20 cellular contexts compared by ENCODE assay signal in the genomic region with DNA sequence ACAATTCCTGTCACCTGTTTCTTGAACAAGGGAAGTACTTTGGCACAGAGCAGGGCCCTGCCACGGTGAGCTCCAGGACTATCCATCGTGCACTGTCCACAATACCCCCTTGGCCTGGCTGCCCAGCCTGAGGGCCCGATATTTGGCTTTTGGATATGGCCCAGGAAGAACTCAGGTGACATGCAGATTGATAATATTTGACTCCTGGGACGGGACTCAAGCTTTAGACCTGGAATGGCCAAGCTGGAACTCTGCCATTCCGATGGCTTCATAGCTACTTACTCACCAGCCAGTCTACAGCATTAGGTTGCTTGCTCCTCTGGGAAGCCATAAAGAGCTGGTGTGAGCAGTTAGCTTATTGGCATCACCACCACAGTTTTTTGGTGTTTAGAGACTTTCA. TPM values are rescaled to one million over a fixed set of nuclear protein-coding genes. Genes with fewer than 3 reads are reported as not detected.
DNase-seq lines count a peak whose midpoint lies in the region; ATAC-seq, FAIRE-seq and TF ChIP-seq lines count a peak whose summit lies in the region.
"Had no signal": no experiment of that assay in that cellular context is flagged by ENCODE, and none has a peak within 500 bp of the region (broad histone marks: within the 10 kb centered on the region; RNA-seq: fewer than 3 reads in every experiment).

No MANE protein-coding gene starts in this region.

- peaks cover 3 to 13% of the 10 kb centered on the region in 2 experiments; a peak in 4 of 5 replicates for H3K27me3 ChIP-seq in K562 (ENCODE audit: control insufficient read depth in 2 of 2, insufficient read depth in 2 of 2, low read length in 2 of 2)
- H3K27me3 ChIP-seq in HepG2 (ENCODE audit: control insufficient read depth in 1 of 2, insufficient read depth in 2 of 2, low read length in 2 of 2), result no peaks in the 10 kb centered on the region
- H3K27me3 ChIP-seq in ovary, result no peaks in the 10 kb centered on the region

- TF ChIP-seq CTCF in LNCaP clone FGC (IDR thresholded peaks at IDR 0.05; ENCODE audit: control insufficient read depth, extremely low read depth, insufficient read depth) (no peak), K562 (IDR thresholded peaks at IDR 0.05 in 2 of 3, conservative IDR thresholded peaks at IDR 0.05 in 1 of 3; ENCODE audit: insufficient read depth in 2 of 3, low read depth in 1 of 3, low read length in 3 of 3) (no peak), HepG2 (CRISPR knock-in tag; IDR thresholded peaks at IDR 0.05) (no peak), ovary (IDR thresholded peaks at IDR 0.05) (no peak)

- POLR2A ChIA-PET in K562 (lab: Yijun Ruan, JAX) (interaction anchor here (0.6 kb wide), 1 partner anchor 163 kb away, joined by 3 read pairs; no protein-coding TSS in a partner anchor), HepG2 (lab: Yijun Ruan, JAX) (no interaction called here)

- H3K79me2 ChIP-seq in K562 (ENCODE audit: control insufficient read depth, insufficient read depth, low read length) (no peaks in the 10 kb centered on the region), HepG2 (ENCODE audit: insufficient read depth, low read length) (no peaks in the 10 kb centered on the region)

- WGBS in K562 (ENCODE audit: insufficient coverage, low coverage, missing lambda C conversion rate), result 0% methylated on average over 5 of the region's 5 CpGs
- WGBS in HepG2 (ENCODE audit: low lambda C conversion rate), result 81% methylated on average over 5 of the region's 5 CpGs
- 87 to 93% (median 91%) methylated on average over 5 of the region's 5 CpGs for WGBS in ovary, 3 donors

- peak; percentile 15 for DNase-seq in ELR (ENCODE audit: low read depth)
- DNase-seq in LNCaP clone FGC (ENCODE audit: low read depth), result peak; percentile 13
- no peak for DNase-seq in K562 (ENCODE audit: extremely low read depth in 1 of 4, low spot score in 3 of 4)
- DNase-seq in HepG2 (ENCODE audit: low spot score), result no peak
- DNase-seq in NCI-H524 treated with DMSO at 0.1 percent for 48 hours (lab: John Stamatoyannopoulos, UW), result no peak
- DNase-seq in DMS153 (lab: John Stamatoyannopoulos, UW), result no peak
- no peak for DNase-seq in ovary
- DNase-seq: COR-L47; HCEC 1CT; KG1; NCI-H1105 treated with DMSO at 0.1 percent for 48 hours; NCI-H1694 treated with DMSO at 0.1 percent for 48 hours; NCI-H2107; NCI-H2227 treated with DMSO at 0.1 percent for 48 hours; NCI-H526 treated with DMSO at 0.1 percent for 48 hours; NK-92 treated with Interleukin-12 subunit alpha and Interleukin-12 subunit beta, amount 100 ng/mL, for 24 hours; Right ventricle myocardium superior; SK-N-SH; T-cell had no signal

- no peak overlapping the region for H2AFZ ChIP-seq in K562 (ENCODE audit: low read depth, low read length)
- H2AFZ ChIP-seq in HepG2 (ENCODE audit: low read length), result no peak overlapping the region

- no peaks in the 10 kb centered on the region for H4K20me1 ChIP-seq in K562 (replicated peaks; ENCODE audit: control insufficient read depth, insufficient read depth, low read length)
- H4K20me1 ChIP-seq in HepG2 (ENCODE audit: insufficient read depth, low read length), result no peaks in the 10 kb centered on the region

- no peak for TF ChIP-seq EP300 in K562 (IDR thresholded peaks at IDR 0.05; ENCODE audit: low read length)
- TF ChIP-seq EP300 in HepG2 (IDR thresholded peaks at IDR 0.05; ENCODE audit: low read depth in 2 of 2, low read length in 2 of 2), result no peak
- no peak for TF ChIP-seq EP300 in HepG2 (CRISPR knock-in tag; IDR thresholded peaks at IDR 0.05; ENCODE audit: borderline replicate concordance)
- TF ChIP-seq EP300 in ovary (IDR thresholded peaks at IDR 0.05), result no peak

- no peak overlapping the region for H3K9ac ChIP-seq in K562 (ENCODE audit: insufficient read depth in 1 of 2, low read depth in 2 of 2, low read length in 2 of 2)
- no peak overlapping the region for H3K9ac ChIP-seq in HepG2 (ENCODE audit: insufficient read depth, low read depth, low read length)
- H3K9ac ChIP-seq: SK-N-SH had no signal

- ATAC-seq in K562 (0 out of 3 replicates have a peak, but pooled peaks have one; percentile 31), HepG2 (peak; percentile 48; the same call in 2 of the 3 replicates), GM19455 (IDR thresholded peaks at IDR 0.05; ENCODE audit: unreplicated experiment) (no peak)
- ATAC-seq: T-cell had no signal

- H3K4me2 ChIP-seq in K562 (ENCODE audit: insufficient read depth, low read length) (no peak overlapping the region), HepG2 (ENCODE audit: low read depth, low read length) (no peak overlapping the region)
- H3K4me2 ChIP-seq: SK-N-SH had no signal

- H3K9me3 ChIP-seq in K562 (replicated peaks; ENCODE audit: control insufficient read depth, insufficient read depth, low read depth, low read length), result no peaks in the 10 kb centered on the region
- H3K9me3 ChIP-seq in HepG2 (ENCODE audit: low read length), result no peaks in the 10 kb centered on the region
- no peaks in the 10 kb centered on the region for H3K9me3 ChIP-seq in ovary
- H3K9me3 ChIP-seq: SK-N-SH had no signal

- H3K27ac ChIP-seq in K562 (ENCODE audit: extremely low read depth, low read depth, low read length) (no peak overlapping the region), HepG2 (ENCODE audit: extremely low read length, insufficient read depth, low read length) (no peak overlapping the region), ovary (no peak overlapping the region)

- no peaks in the 10 kb centered on the region for H3K36me3 ChIP-seq in K562 (ENCODE audit: control insufficient read depth, insufficient read depth, low read length)
- no peaks in the 10 kb centered on the region for H3K36me3 ChIP-seq in HepG2 (replicated peaks in 1 of 2; ENCODE audit: control insufficient read depth in 1 of 2, insufficient read depth in 2 of 2, low read length in 2 of 2)
- H3K36me3 ChIP-seq in ovary, result no peaks in the 10 kb centered on the region

- FAIRE-seq in K562 (lab: Jason Lieb, UNC) (no peak), HepG2 (lab: Jason Lieb, UNC) (no peak)

- no peak overlapping the region for H3K4me3 ChIP-seq in LNCaP clone FGC (ENCODE audit: low read depth, low read length)
- H3K4me3 ChIP-seq in K562, result no peak overlapping the region
- H3K4me3 ChIP-seq in HepG2 (replicated peaks in 1 of 3; ENCODE audit: insufficient read depth in 1 of 3, low read depth in 2 of 3, low read length in 3 of 3), result no peak overlapping the region
- H3K4me3 ChIP-seq in ovary, result no peak overlapping the region

- TF ChIP-seq POLR2A in K562 (conservative IDR thresholded peaks at IDR 0.05), result no peak
- no peak for TF ChIP-seq POLR2A in HepG2 (IDR thresholded peaks at IDR 0.05; ENCODE audit: insufficient read depth in 1 of 2, low read depth in 2 of 2, low read length in 2 of 2)
- TF ChIP-seq POLR2A in ovary (IDR thresholded peaks at IDR 0.05), result no peak

- BruUV-seq in K562 (replicated peaks; lab: Mats Ljungman, UMichigan), result no TSS peak
- no TSS peak for BruUV-seq in HepG2 (replicated peaks; lab: Mats Ljungman, UMichigan)

- CTCF ChIA-PET in K562 (lab: Yijun Ruan, JAX; ENCODE audit: low intra/inter-chr PET ratio) (no interaction called here), HepG2 (lab: Yijun Ruan, JAX; ENCODE audit: low intra/inter-chr PET ratio, low total read pairs) (no interaction called here)

- H3K9me1 ChIP-seq in K562 (ENCODE audit: control insufficient read depth, insufficient read depth, low read length), result no peaks in the 10 kb centered on the region

- H3K4me1 ChIP-seq in K562 (replicated peaks in 1 of 2; ENCODE audit: control insufficient read depth in 2 of 2, insufficient read depth in 2 of 2, low read length in 2 of 2) (no peaks in the 10 kb centered on the region), HepG2 (ENCODE audit: insufficient read depth, low read length) (peaks cover 7% of the 10 kb centered on the region), ovary (ENCODE audit: insufficient read depth) (no peaks in the 10 kb centered on the region)

- TF ChIP-seq RAD21 in K562 (CRISPR knock-in tag; conservative IDR thresholded peaks at IDR 0.05 in 1 of 2, IDR thresholded peaks at IDR 0.05 in 1 of 2) (no peak), HepG2 (CRISPR knock-in tag; IDR thresholded peaks at IDR 0.05) (no peak)

- intact Hi-C loops in K562 (cut with micrococcal nuclease), result no loop called here
- intact Hi-C loops in HepG2 (cut with micrococcal nuclease; ENCODE audit: unreplicated experiment), result no loop called here
- intact Hi-C loops in ovary (cut with DNase I), result no loop called here

- in situ Hi-C loops in K562 (cut with MboI) (no loop called here), HepG2 (cut with HindIII; ENCODE audit: extremely low pct_ligation_motif_present, low pct_unique_long_range_greater_than_20kb) (no loop called here)

RNA-seq across cellular contexts. Expression of a gene that starts 26.6 kb away (rescaled TPM):
- total RNA-seq in K562 (2011; cell fraction: chromatin; rRNA removed; ENCODE audit: low replicate concordance), result 0.97 and 1.5 TPM in 2 replicates
- under 0.01 and 0.26 TPM in 2 replicates for total RNA-seq in K562 (2011; cell fraction: nucleolus; rRNA removed)
- 0.66 and 1.2 TPM in 2 replicates for total RNA-seq in K562 (2011; cell fraction: nucleoplasm; rRNA removed)
- 0.23 and 0.29 TPM in 2 replicates for total RNA-seq in K562 (2014; rRNA removed)
- total RNA-seq in K562 (2014; rRNA removed; fragmentation: Illumina TruSeq; extraction: Trizol), result 0.11 and 0.41 TPM in 2 replicates
- total RNA-seq in K562 (2015; rRNA removed; fragmentation: Illumina TruSeq; extraction: Trizol), result 0.07 and 0.26 TPM in 2 replicates
- 0.35 and 0.49 TPM in 2 replicates for total RNA-seq in K562 (2021)
- polyA plus RNA-seq in K562 (2011; rRNA removed), result 0.56 and 0.88 TPM in 2 replicates
- 0.54 and 0.62 TPM in 2 replicates for polyA plus RNA-seq in K562 (2011; cell fraction: cytosol; rRNA removed)
- 2.7 and 3.2 TPM in 2 replicates for polyA plus RNA-seq in K562 (2011; cell fraction: nucleus; rRNA removed)
- 0.08 and 0.60 TPM in 2 replicates for polyA plus RNA-seq in K562 (2012)
- polyA plus RNA-seq in K562 (2014; fragmentation: Illumina TruSeq; extraction: Trizol), result 0.25 and 0.71 TPM in 2 replicates
- polyA plus RNA-seq in K562 (2014; fragmentation: Nextera tagmentation; extraction: Ambion mirVana), result under 1 TPM; 0.29 to 0.39 TPM
- 0.07 and 0.92 TPM in 2 replicates for polyA plus RNA-seq in K562 (2014; rRNA removed)
- 0.21 and 0.48 TPM in 2 replicates for polyA minus RNA-seq in K562 (2011; rRNA and poly(A)+ RNA removed)
- polyA minus RNA-seq in K562 (2011; cell fraction: cytosol; rRNA and poly(A)+ RNA removed), result not detected in 2 replicates
- polyA minus RNA-seq in K562 (2011; cell fraction: nucleus; rRNA and poly(A)+ RNA removed), result 0.44 and 0.81 TPM in 2 replicates
- 19.9 and 32.4 TPM in 2 replicates for total RNA-seq in HepG2 (2016; rRNA removed; fragmentation: Illumina TruSeq; extraction: Trizol)
- total RNA-seq in HepG2 (2016; cell fraction: cytosol; rRNA removed; fragmentation: Illumina TruSeq; extraction: Trizol; ENCODE audit: low read depth), result 8.7 and 8.9 TPM in 2 replicates
- total RNA-seq in HepG2 (2016; cell fraction: insoluble cytoplasmic fraction; rRNA removed; fragmentation: Illumina TruSeq; extraction: Trizol), result 21.5 and 29.8 TPM in 2 replicates
- 8.7 and 9.4 TPM in 2 replicates for total RNA-seq in HepG2 (2016; cell fraction: membrane; rRNA removed; fragmentation: Illumina TruSeq; extraction: Trizol)
- total RNA-seq in HepG2 (2016; cell fraction: nucleus; rRNA removed; fragmentation: Illumina TruSeq; extraction: Trizol), result 55.5 and 58.9 TPM in 2 replicates
- polyA plus RNA-seq in HepG2 (2011; rRNA removed), result 17.2 and 28.5 TPM in 2 replicates
- polyA plus RNA-seq in HepG2 (2011; cell fraction: cytosol; rRNA removed), result 6.9 and 8.2 TPM in 2 replicates
- polyA plus RNA-seq in HepG2 (2011; cell fraction: nucleus; rRNA removed), result 112 TPM in 2 replicates
- polyA plus RNA-seq in HepG2 (2012), result 5.4 and 8.8 TPM in 2 replicates
- 1.9 and 2.7 TPM in 2 replicates for polyA plus RNA-seq in HepG2 (2016; cell fraction: cytosol; fragmentation: Illumina TruSeq; extraction: Trizol; ENCODE audit: low read depth)
- 13.1 and 14.9 TPM in 2 replicates for polyA plus RNA-seq in HepG2 (2016; cell fraction: insoluble cytoplasmic fraction; fragmentation: Illumina TruSeq; extraction: Trizol; ENCODE audit: low read depth)
- polyA plus RNA-seq in HepG2 (2016; cell fraction: membrane; fragmentation: Illumina TruSeq; extraction: Trizol; ENCODE audit: low read depth), result 2.9 and 3.6 TPM in 2 replicates
- polyA plus RNA-seq in HepG2 (2016; cell fraction: nucleus; fragmentation: Illumina TruSeq; extraction: Trizol; ENCODE audit: insufficient read depth, low read depth), result 110 and 115 TPM in 2 replicates
- 15.8 and 16.9 TPM in 2 replicates for polyA minus RNA-seq in HepG2 (2011; rRNA and poly(A)+ RNA removed; ENCODE audit: low replicate concordance)
- polyA minus RNA-seq in HepG2 (2011; cell fraction: cytosol; rRNA and poly(A)+ RNA removed), result 3.3 and 5.4 TPM in 2 replicates
- 26.1 and 28.0 TPM in 2 replicates for polyA minus RNA-seq in HepG2 (2011; cell fraction: nucleus; rRNA and poly(A)+ RNA removed)
- total RNA-seq in ovary, result 1 to 10 TPM in 3 of 7 donors, under 1 TPM in 4; 0.22 to 3.7 (median 0.57) TPM
- under 1 TPM; 0.29 to 0.40 TPM for polyA plus RNA-seq in ovary

Comparison
In these comparisons a context has a peak if more than half of its experiments do, and no peak if none do; other contexts are left out.
1. DNase-seq: peak in ELR (single experiment) and LNCaP clone FGC (single experiment); none in K562 (0 of 4), HepG2 (single experiment), NCI-H524 treated with DMSO at 0.1 percent for 48 hours (single experiment), DMS153 (single experiment) and ovary (0 of 5).